In the genomic region with DNA sequence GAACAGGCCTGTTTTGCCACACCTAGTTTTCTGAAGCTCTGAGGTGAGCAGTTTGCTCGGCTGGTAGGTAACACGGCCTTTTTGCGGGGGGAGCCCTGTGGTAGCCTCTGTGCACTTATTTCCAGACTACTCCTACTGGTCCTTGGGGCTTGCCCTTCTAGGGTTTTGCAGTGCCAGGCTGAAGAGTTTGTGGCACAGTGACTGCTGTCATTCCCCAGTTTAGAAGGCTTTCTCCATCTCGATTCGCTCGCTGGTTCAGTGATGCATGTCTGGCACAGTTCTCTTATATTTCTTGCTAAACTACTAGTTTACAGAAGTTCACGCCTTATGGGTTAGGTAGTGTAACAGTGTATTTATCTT, we compare ENCODE assay signal across 8 cellular contexts. TPM values are rescaled to one million over a fixed set of nuclear protein-coding genes. Genes with fewer than 3 reads are reported as not detected.
A peak's percentile ranks its signal among the peaks of the same experiment; 100 is the strongest.
DNase-seq lines count a peak whose midpoint lies in the region; ATAC-seq and TF ChIP-seq lines count a peak whose summit lies in the region.

No MANE protein-coding gene starts in this region.

- H3K9me2 ChIP-seq in neural cell (ENCODE audit: insufficient read depth, low read length): no peaks in the 10 kb centered on the region

- H3K27me3 ChIP-seq in neural cell (ENCODE audit: insufficient read depth, low read depth, low read length): no peaks in the 10 kb centered on the region

- H4K20me1 ChIP-seq in neural cell (ENCODE audit: insufficient read depth): no peaks in the 10 kb centered on the region

- H3K79me2 ChIP-seq in neural cell (replicated peaks; ENCODE audit: insufficient read depth, low read length): peaks cover 34% of the 10 kb centered on the region

- H3K4me2 ChIP-seq in neural cell (ENCODE audit: low read length): peak overlapping the region; percentile 90

- no peak overlapping the region for H3K27ac ChIP-seq in neural cell (ENCODE audit: low read length)

- peak overlapping the region; percentile 90 for H3K4me3 ChIP-seq in neural cell (ENCODE audit: low read length)

- peak; percentile 33 for DNase-seq in stimulated activated CD4-positive, alpha-beta T cell treated with anti-CD3 and anti-CD28 coated beads, Interleukin-15, amount 100 ng/mL, for 24 hours
- no peak for DNase-seq in stimulated activated CD4-positive, alpha-beta T cell treated with anti-CD3 and anti-CD28 coated beads, Interleukin-4, amount 100 ng/mL, for 1 hour
- DNase-seq in SK-N-DZ (ENCODE audit: low spot score) (peak; percentile 11), dermis blood vessel endothelial cell (peak; percentile 32), NCI-H524 (lab: John Stamatoyannopoulos, UW) (no peak)
- DNase-seq in stimulated activated naive CD4-positive, alpha-beta T cell (lab: John Stamatoyannopoulos, UW): no peak

- ATAC-seq in GM19324 (IDR thresholded peaks at IDR 0.05; ENCODE audit: low FRiP score, unreplicated experiment): no peak

- no peaks in the 10 kb centered on the region for H3K36me3 ChIP-seq in neural cell (ENCODE audit: insufficient read depth, low read length)

- TF ChIP-seq EP300 in neural cell (conservative IDR thresholded peaks at IDR 0.05; ENCODE audit: poor library complexity, severe bottlenecking): no peak

- TF ChIP-seq CTCF in neural cell (IDR thresholded peaks at IDR 0.05; ENCODE audit: poor library complexity, severe bottlenecking): no peak

- H2AFZ ChIP-seq in neural cell (ENCODE audit: low read depth, low read length): peak overlapping the region; percentile 5

- H3F3A ChIP-seq in neural cell (ENCODE audit: insufficient read depth, low read length, poor library complexity, severe bottlenecking): no peaks in the 10 kb centered on the region

- H3K9ac ChIP-seq in neural cell (ENCODE audit: low read length): peak overlapping the region; percentile 47

- H3K9me3 ChIP-seq in neural cell (ENCODE audit: low read length): no peaks in the 10 kb centered on the region

- no peak for TF ChIP-seq RAD21 in neural cell (conservative IDR thresholded peaks at IDR 0.05)

TF ChIP-seq in neural cell, 6 proteins besides CTCF, POLR2A, EP300 and RAD21:
- TF ChIP-seq TAF1 (IDR thresholded peaks at IDR 0.05; ENCODE audit: low read depth) (no peak), POLR2AphosphoS5 (IDR thresholded peaks at IDR 0.05) (no peak), MXI1 (conservative IDR thresholded peaks at IDR 0.05; ENCODE audit: poor library complexity, severe bottlenecking) (no peak), EZH2 (IDR thresholded peaks at IDR 0.05; ENCODE audit: borderline replicate concordance, insufficient read depth, low read length, poor library complexity, severe bottlenecking) (no peak), SMC3 (conservative IDR thresholded peaks at IDR 0.05; ENCODE audit: poor library complexity) (no peak), REST (IDR thresholded peaks at IDR 0.05; ENCODE audit: borderline replicate concordance) (no peak)

RNA-seq across cellular contexts. Expression of gene KIF20B, which starts 0.7 kb away (rescaled TPM):
- 25.1 and 27.2 TPM in 2 replicates for polyA plus RNA-seq in SK-N-DZ (2014; cell fraction: cytosol; rRNA removed)
- 29.6 and 30.8 TPM in 2 replicates for polyA plus RNA-seq in SK-N-DZ (2014; cell fraction: nucleus; rRNA removed)
- 7.0 and 23.5 TPM in 2 replicates for total RNA-seq in dermis blood vessel endothelial cell
- polyA plus RNA-seq in neural cell: 2.4 and 3.9 TPM in 2 replicates
- polyA minus RNA-seq in neural cell: 6.6 and 8.7 TPM in 2 replicates

RNA-seq across cellular contexts. Expression of gene PANK1, which starts 57.1 kb away (rescaled TPM):
- polyA plus RNA-seq in SK-N-DZ (2014; cell fraction: cytosol; rRNA removed): 15.8 and 18.7 TPM in 2 replicates
- polyA plus RNA-seq in SK-N-DZ (2014; cell fraction: nucleus; rRNA removed): 8.6 and 10.5 TPM in 2 replicates
- total RNA-seq in dermis blood vessel endothelial cell: 5.4 and 6.0 TPM in 2 replicates
- polyA plus RNA-seq in neural cell: 15.4 and 30.5 TPM in 2 replicates
- 33.1 and 40.2 TPM in 2 replicates for polyA minus RNA-seq in neural cell

Comparison
In these comparisons a context has a peak if more than half of its experiments do, and no peak if none do; other contexts are left out.
1. DNase-seq: peak in stimulated activated CD4-positive, alpha-beta T cell treated with anti-CD3 and anti-CD28 coated beads, Interleukin-15, amount 100 ng/mL, for 24 hours (single experiment), SK-N-DZ (single experiment) and dermis blood vessel endothelial cell (single experiment); none in stimulated activated CD4-positive, alpha-beta T cell treated with anti-CD3 and anti-CD28 coated beads, Interleukin-4, amount 100 ng/mL, for 1 hour (single experiment), stimulated activated naive CD4-positive, alpha-beta T cell (0 of 6) and NCI-H524 (0 of 2).